In the genomic region with DNA sequence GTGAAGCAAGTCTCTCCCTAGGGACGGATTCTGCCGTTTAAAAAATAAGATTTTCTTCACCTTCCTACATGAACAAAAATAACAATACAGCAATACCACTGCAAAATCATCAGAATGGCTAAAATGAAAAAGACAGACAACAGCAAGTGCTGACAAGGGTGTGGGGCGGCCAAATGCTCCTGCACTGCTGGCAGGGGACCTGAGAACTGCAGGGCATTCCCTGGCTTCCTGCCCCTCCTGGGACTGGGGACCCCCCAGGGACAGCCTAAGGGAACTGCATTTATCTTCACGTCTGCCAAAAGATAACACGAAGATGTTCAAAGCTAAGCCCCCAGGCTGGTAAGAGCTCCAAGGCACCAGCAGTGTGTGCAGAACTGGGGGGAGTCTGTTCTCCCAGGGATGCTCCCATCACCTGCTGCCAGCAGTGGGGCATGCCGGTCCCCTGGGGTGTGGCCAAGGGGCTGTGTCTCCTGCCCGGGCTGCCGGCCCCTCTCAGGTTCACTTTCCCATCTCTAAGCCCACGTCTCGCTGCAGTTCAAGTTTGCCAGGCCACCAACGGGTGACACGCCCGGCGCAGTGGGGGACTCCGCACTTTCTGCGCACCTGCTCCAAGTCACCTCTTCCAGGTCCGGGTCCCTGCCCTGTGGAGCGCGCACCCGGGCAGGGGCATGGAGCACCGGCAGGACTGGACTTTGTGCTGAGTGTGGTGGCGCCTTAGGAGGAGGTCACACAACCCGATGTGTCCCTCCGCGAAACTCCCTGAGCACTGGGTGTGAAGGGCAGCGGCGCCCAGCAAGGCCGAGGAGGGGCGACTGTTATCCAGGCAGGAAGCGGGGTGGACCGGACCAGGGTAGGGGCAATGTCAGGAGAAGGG, we compare ENCODE assay signal across 17 cellular contexts. TPM values are rescaled to one million over a fixed set of nuclear protein-coding genes. Genes with fewer than 3 reads are reported as not detected.
DNase-seq lines count a peak whose midpoint lies in the region; ATAC-seq, FAIRE-seq and TF ChIP-seq lines count a peak whose summit lies in the region.
"Had no signal": no experiment of that assay in that cellular context is flagged by ENCODE, and none has a peak within 500 bp of the region (broad histone marks: within the 10 kb centered on the region; RNA-seq: fewer than 3 reads in every experiment).

No MANE protein-coding gene starts in this region.

- H3K27me3 Mint-ChIP-seq in HFFc6 (ENCODE audit: insufficient read depth) = peaks cover 7% of the 10 kb centered on the region

- FAIRE-seq in kidney (lab: Jason Lieb, UNC) = no peak

- no peak overlapping the region for H3K4me3 Mint-ChIP-seq in HFFc6
- H3K4me3 Mint-ChIP-seq: mesothelial cell of epicardium had no signal

- H3K36me3 ChIP-seq in BLaER1 treated with 17β-estradiol and CSF1 and Interleukin-3, amounts not matched to agents 10 nM and 100 nM = no peaks in the 10 kb centered on the region
- H3K36me3 ChIP-seq in Peyer's patch = no peaks in the 10 kb centered on the region
- no peaks in the 10 kb centered on the region for H3K36me3 ChIP-seq in kidney (ENCODE audit: control insufficient read depth in 1 of 2, insufficient read depth in 2 of 2, low read length in 2 of 2)
- H3K36me3 ChIP-seq in sigmoid colon = no peaks in the 10 kb centered on the region
- H3K36me3 ChIP-seq: ovary, WERI-Rb-1 had no signal

- H3K36me3 Mint-ChIP-seq in HFFc6 (ENCODE audit: low read depth) = no peaks in the 10 kb centered on the region
- H3K36me3 Mint-ChIP-seq: mesothelial cell of epicardium had no signal

- no peak overlapping the region for H3K27ac Mint-ChIP-seq in HFFc6
- H3K27ac Mint-ChIP-seq: mesothelial cell of epicardium had no signal

- H3K9ac ChIP-seq in BLaER1 treated with 17β-estradiol and CSF1 and Interleukin-3, amounts not matched to agents 10 nM and 100 nM = peak overlapping the region in 9 of 11 experiments; percentile 46 to 78 (median 71); a peak in 18 of 22 replicates
- H3K9ac ChIP-seq in kidney (ENCODE audit: low read length in 2 of 2) = peak overlapping the region in 1 of 2 donors; percentile 58
- H3K9ac ChIP-seq: SK-N-SH had no signal

- H4K20me1 ChIP-seq in BLaER1 treated with 17β-estradiol and CSF1 and Interleukin-3, amounts not matched to agents 10 nM and 100 nM = peaks cover 0 to 16% (median 0%) of the 10 kb centered on the region in 11 experiments; a peak in 5 of 22 replicates

- peak overlapping the region in 9 of 11 experiments; percentile 42 to 77 (median 72); a peak in 17 of 22 replicates for H3K27ac ChIP-seq in BLaER1 treated with 17β-estradiol and CSF1 and Interleukin-3, amounts not matched to agents 10 nM and 100 nM
- H3K27ac ChIP-seq in Peyer's patch (peak overlapping the region in 3 of 4 donors; percentile 17 to 72 (median 68)), kidney (ENCODE audit: low read depth in 2 of 2, low read length in 2 of 2) (peak overlapping the region; percentile 78 to 88), sigmoid colon (peak overlapping the region; percentile 45 to 70 (median 52))
- H3K27ac ChIP-seq: ovary, WERI-Rb-1 had no signal

- H3K27me3 ChIP-seq in BLaER1 treated with 17β-estradiol and CSF1 and Interleukin-3, amounts not matched to agents 10 nM and 100 nM = peaks cover 4 to 74% (median 27%) of the 10 kb centered on the region in 11 experiments; a peak in 19 of 22 replicates
- H3K27me3 ChIP-seq in Peyer's patch (peaks cover 0 to 8% of the 10 kb centered on the region in 2 donors), sigmoid colon (peaks cover 5 to 64% (median 16%) of the 10 kb centered on the region in 3 donors)
- H3K27me3 ChIP-seq: ovary had no signal

- ATAC-seq in GM18870 (IDR thresholded peaks at IDR 0.05; ENCODE audit: unreplicated experiment) = no peak

- DNase-seq in Peyer's patch (peak in 2 of 3 donors; percentile 76 to 81), kidney (peak; percentile 74), sigmoid colon (no peak), activated gamma-delta T cell (lab: John Stamatoyannopoulos, UW) (no peak), OCI-M1 (lab: John Stamatoyannopoulos, UW) (no peak), HFFc6 (no peak)
- DNase-seq: activated CD8-positive, alpha-beta memory T cell treated with anti-CD3 and anti-CD28 coated beads, Interleukin-2, amount 50 U/mL, for 48 hours; C1 segment of cervical spinal cord; erythroblast; NCI-H1048; NCI-H2227 treated with DMSO at 0.1 percent for 48 hours; ovary; SK-N-SH; WERI-Rb-1 had no signal

- WGBS in sigmoid colon, 2 donors = 15 to 28% methylated on average over 31 of the region's 31 CpGs

- intact Hi-C loops in kidney (cut with DNase I) = no loop called here
- intact Hi-C loops in sigmoid colon (cut with DNase I) = no loop called here

- no peak for TF ChIP-seq EP300 in sigmoid colon (IDR thresholded peaks at IDR 0.05)

- no peaks in the 10 kb centered on the region for H3K9me3 Mint-ChIP-seq in HFFc6
- H3K9me3 Mint-ChIP-seq: mesothelial cell of epicardium had no signal

- no peaks in the 10 kb centered on the region for H3K4me1 Mint-ChIP-seq in HFFc6 (ENCODE audit: low read depth)
- H3K4me1 Mint-ChIP-seq: mesothelial cell of epicardium had no signal

- TF ChIP-seq CTCF in Peyer's patch (IDR thresholded peaks at IDR 0.05) (no peak), kidney (IDR thresholded peaks at IDR 0.05; ENCODE audit: borderline replicate concordance, extremely low read depth, insufficient read depth) (no peak), sigmoid colon (IDR thresholded peaks at IDR 0.05) (no peak), HFFc6 (IDR thresholded peaks at IDR 0.05) (no peak)

- peak overlapping the region in 8 of 10 experiments; percentile 49 to 70 (median 60); a peak in 16 of 20 replicates for H3K4me3 ChIP-seq in BLaER1 treated with 17β-estradiol and CSF1 and Interleukin-3, amounts not matched to agents 10 nM and 100 nM
- H3K4me3 ChIP-seq in Peyer's patch (peak overlapping the region in 2 of 4 donors; percentile 24 to 27), kidney (ENCODE audit: low read length in 2 of 2) (peak overlapping the region in 1 of 2 donors; percentile 44), sigmoid colon (peak overlapping the region in 2 of 4 donors; percentile 10 to 11)
- H3K4me3 ChIP-seq: ovary had no signal

- peak overlapping the region; percentile 61 to 100 (median 98) for H3K4me2 ChIP-seq in BLaER1 treated with 17β-estradiol and CSF1 and Interleukin-3, amounts not matched to agents 10 nM and 100 nM
- H3K4me2 ChIP-seq: SK-N-SH had no signal

- TF ChIP-seq POLR2A in Peyer's patch (IDR thresholded peaks at IDR 0.05) (no peak), sigmoid colon (IDR thresholded peaks at IDR 0.05) (no peak)

- peaks cover 64 to 100% (median 98%) of the 10 kb centered on the region in 10 experiments for H3K4me1 ChIP-seq in BLaER1 treated with 17β-estradiol and CSF1 and Interleukin-3, amounts not matched to agents 10 nM and 100 nM
- peaks cover 0 to 27% (median 9%) of the 10 kb centered on the region in 4 donors for H3K4me1 ChIP-seq in Peyer's patch
- H3K4me1 ChIP-seq in kidney (ENCODE audit: control insufficient read depth in 1 of 2, insufficient read depth in 1 of 2, low read depth in 1 of 2, low read length in 2 of 2) = peaks cover 0 to 3% of the 10 kb centered on the region in 2 donors
- no peaks in the 10 kb centered on the region for H3K4me1 ChIP-seq in sigmoid colon

- no peaks in the 10 kb centered on the region for H3K9me3 ChIP-seq in BLaER1 treated with 17β-estradiol and CSF1 and Interleukin-3, amounts not matched to agents 10 nM and 100 nM (replicated peaks in 1 of 11)
- H3K9me3 ChIP-seq in Peyer's patch = no peaks in the 10 kb centered on the region
- no peaks in the 10 kb centered on the region for H3K9me3 ChIP-seq in kidney (ENCODE audit: control insufficient read depth in 1 of 2, low read length in 2 of 2)
- no peaks in the 10 kb centered on the region for H3K9me3 ChIP-seq in sigmoid colon
- H3K9me3 ChIP-seq: ovary, SK-N-SH had no signal

RNA-seq across cellular contexts. Expression of gene EGFL7, which starts 4.5 kb away (rescaled TPM):
- total RNA-seq in Peyer's patch (10 to 100 TPM; 21.5 to 77.6 (median 46.0) TPM), kidney (140 TPM), sigmoid colon (10 to 100 TPM; 31.0 to 75.6 (median 46.0) TPM)
- polyA plus RNA-seq in kidney (ENCODE audit: insufficient read depth, low read depth, low replicate concordance) (137 TPM), sigmoid colon (10 to 100 TPM in 2 of 3 donors, 1 to 10 TPM in 1; 6.0 to 43.5 (median 27.6) TPM)
- total RNA-seq in HFFc6 (2021; fragmentation: NEBNext Ultra II Directional; extraction: Animal tissue kit (Norgen Biotek cat#: 25700)) = 1 to 10 TPM; 3.5 to 6.3 (median 5.6) TPM

RNA-seq across cellular contexts. Expression of gene AGPAT2, which starts 29.0 kb away (rescaled TPM):
- total RNA-seq in Peyer's patch = 100 to 1,000 TPM in 3 of 4 donors, 10 to 100 TPM in 1; 97.4 to 802 (median 479) TPM
- 83.6 TPM for total RNA-seq in kidney
- 73.4 TPM for polyA plus RNA-seq in kidney (ENCODE audit: insufficient read depth, low read depth, low replicate concordance)
- 10 to 100 TPM; 28.0 to 62.4 (median 33.7) TPM for total RNA-seq in sigmoid colon
- 100 to 1,000 TPM in 2 of 3 donors, 10 to 100 TPM in 1; 92.5 to 345 (median 181) TPM for polyA plus RNA-seq in sigmoid colon
- total RNA-seq in HFFc6 (2021; fragmentation: NEBNext Ultra II Directional; extraction: Animal tissue kit (Norgen Biotek cat#: 25700)) = 10 to 100 TPM; 48.7 to 58.4 (median 54.8) TPM

RNA-seq across cellular contexts. Expression of gene DIPK1B, which starts 54.2 kb away (rescaled TPM):
- 1 to 10 TPM in 3 of 4 donors, under 1 TPM in 1; 0.70 to 5.8 (median 2.6) TPM for total RNA-seq in Peyer's patch
- 7.5 TPM for total RNA-seq in kidney
- polyA plus RNA-seq in kidney (ENCODE audit: insufficient read depth, low read depth, low replicate concordance) = 22.6 TPM
- total RNA-seq in sigmoid colon = 10 to 100 TPM in 3 of 4 donors, 1 to 10 TPM in 1; 9.6 to 18.3 (median 14.3) TPM
- 1 to 10 TPM in 1 of 3 donors, under 1 TPM in 2; 0.23 to 6.5 (median 0.60) TPM for polyA plus RNA-seq in sigmoid colon
- not detected for total RNA-seq in HFFc6 (2021; fragmentation: NEBNext Ultra II Directional; extraction: Animal tissue kit (Norgen Biotek cat#: 25700))

Comparison
In these comparisons a context has a peak if more than half of its experiments do, and no peak if none do; other contexts are left out.
1. DNase-seq: peak in Peyer's patch (2 of 3) and kidney (single experiment); none in sigmoid colon (single experiment), activated gamma-delta T cell (single experiment), OCI-M1 (single experiment) and HFFc6 (single experiment).
2. Peak in every context shown above with its lines, with median percentiles within 50 percentile points of each other: H3K27ac ChIP-seq.